In the genomic region with DNA sequence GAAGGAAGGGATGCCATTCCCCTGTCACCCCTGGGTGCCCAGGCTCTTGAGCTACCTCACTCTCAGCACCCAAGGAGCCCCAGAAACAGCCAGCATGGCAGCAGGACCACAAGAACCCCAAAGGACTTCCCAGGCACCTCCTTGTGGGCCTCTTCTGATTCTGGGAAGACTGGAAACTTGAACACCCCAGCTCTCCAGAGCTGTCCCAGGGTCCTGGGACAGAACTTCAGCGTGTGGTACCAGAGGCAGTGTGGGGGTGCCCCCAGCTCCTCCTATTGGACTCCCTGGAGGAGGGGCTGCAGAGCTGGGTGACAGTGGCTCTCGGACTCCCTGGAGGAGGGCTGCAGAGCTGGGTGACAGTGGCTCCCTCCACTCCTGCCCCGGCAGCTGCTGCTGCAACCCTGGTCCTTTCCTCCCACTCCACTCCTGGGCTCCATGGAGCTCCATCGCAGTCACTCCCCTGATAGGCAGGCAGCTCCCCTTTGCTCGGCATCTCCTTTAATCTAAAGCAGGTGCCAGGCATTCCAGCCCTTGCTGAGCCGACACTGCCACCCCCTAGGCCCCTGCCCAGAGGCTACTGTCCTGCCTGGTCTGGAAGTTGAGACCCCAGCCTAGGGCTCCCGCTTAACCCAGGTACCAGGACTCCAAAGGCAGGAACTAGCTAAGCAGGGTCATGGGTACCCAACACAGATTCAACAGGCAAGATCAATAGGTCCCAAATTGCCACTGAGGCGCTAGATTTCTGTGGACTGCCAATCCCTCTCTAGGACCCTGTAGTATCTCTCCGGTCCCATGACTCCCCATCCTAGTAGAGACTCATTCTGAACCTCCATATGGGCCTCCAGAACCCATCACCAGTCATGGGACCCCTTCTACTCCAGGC, we compare ENCODE assay signal across 10 cellular contexts. TPM values are rescaled to one million over a fixed set of nuclear protein-coding genes. Genes with fewer than 3 reads are reported as not detected.
DNase-seq lines count a peak whose midpoint lies in the region; ATAC-seq and TF ChIP-seq lines count a peak whose summit lies in the region.
"Had no signal": no experiment of that assay in that cellular context is flagged by ENCODE, and none has a peak within 500 bp of the region (broad histone marks: within the 10 kb centered on the region; RNA-seq: fewer than 3 reads in every experiment).

No MANE protein-coding gene starts in this region.

- TF ChIP-seq POLR2A in gastroesophageal sphincter (IDR thresholded peaks at IDR 0.05) = no peak
- TF ChIP-seq POLR2A in sigmoid colon (IDR thresholded peaks at IDR 0.05) = no peak

- DNase-seq in EH (ENCODE audit: low read depth) (peak; percentile 34), sigmoid colon (peak; percentile 65)
- DNase-seq in activated CD8-positive, alpha-beta T cell treated with anti-CD3 and anti-CD28 coated beads for 36 hours = no peak
- DNase-seq: RPMI8226 had no signal

- H3K4me1 ChIP-seq in gastroesophageal sphincter = peaks cover 3 to 86% (median 52%) of the 10 kb centered on the region in 3 donors
- H3K4me1 ChIP-seq in sigmoid colon = peaks cover 0 to 82% (median 81%) of the 10 kb centered on the region in 4 donors

- H3K27ac Mint-ChIP-seq in activated CD8-positive, alpha-beta T cell treated with anti-CD3 and anti-CD28 coated beads for 36 hours = peak overlapping the region; percentile 81

- H3K27ac ChIP-seq in gastroesophageal sphincter = peak overlapping the region; percentile 90 to 98 (median 95)
- peak overlapping the region; percentile 95 to 100 (median 100) for H3K27ac ChIP-seq in sigmoid colon

- no peaks in the 10 kb centered on the region for H3K36me3 ChIP-seq in gastroesophageal sphincter
- H3K36me3 ChIP-seq in sigmoid colon = no peaks in the 10 kb centered on the region

- peak overlapping the region; percentile 88 to 94 for H3K4me3 ChIP-seq in gastroesophageal sphincter
- peak overlapping the region; percentile 88 to 98 (median 90) for H3K4me3 ChIP-seq in sigmoid colon

- H3K4me1 Mint-ChIP-seq in activated CD8-positive, alpha-beta T cell treated with anti-CD3 and anti-CD28 coated beads for 36 hours (ENCODE audit: low read depth) = peaks cover 57% of the 10 kb centered on the region

- H3K9me3 ChIP-seq in gastroesophageal sphincter (no peaks in the 10 kb centered on the region), sigmoid colon (no peaks in the 10 kb centered on the region)

- H3K4me3 Mint-ChIP-seq in activated CD8-positive, alpha-beta T cell treated with anti-CD3 and anti-CD28 coated beads for 36 hours = peak overlapping the region; percentile 86

- TF ChIP-seq EP300 in gastroesophageal sphincter (IDR thresholded peaks at IDR 0.05) (no peak), sigmoid colon (IDR thresholded peaks at IDR 0.05) (no peak)

- ATAC-seq in activated CD8-positive, alpha-beta T cell treated with anti-CD3 and anti-CD28 coated beads for 36 hours = no peak
- ATAC-seq in gastroesophageal sphincter = no peak
- ATAC-seq in GM21717 (IDR thresholded peaks at IDR 0.05; ENCODE audit: unreplicated experiment) = no peak
- ATAC-seq in GM18870 (IDR thresholded peaks at IDR 0.05; ENCODE audit: unreplicated experiment) = no peak
- ATAC-seq in HG03354 (IDR thresholded peaks at IDR 0.05; ENCODE audit: poor library complexity, severe bottlenecking, unreplicated experiment) = no peak
- ATAC-seq in GM18519 (IDR thresholded peaks at IDR 0.05; ENCODE audit: low FRiP score, unreplicated experiment) = no peak

- H3K27me3 ChIP-seq in gastroesophageal sphincter = no peaks in the 10 kb centered on the region
- H3K27me3 ChIP-seq in sigmoid colon = no peaks in the 10 kb centered on the region

- no peaks in the 10 kb centered on the region for H3K9me3 Mint-ChIP-seq in activated CD8-positive, alpha-beta T cell treated with anti-CD3 and anti-CD28 coated beads for 36 hours

- CTCF ChIA-PET in activated CD8-positive, alpha-beta T cell treated with anti-CD3 and anti-CD28 coated beads for 36 hours (lab: Charles Lee) = interaction anchor here (0.6 to 1.3 kb wide), 5 partner anchors 21 to 156 kb away, joined by 3 read pairs; no protein-coding TSS in a partner anchor

- H3K27me3 Mint-ChIP-seq in activated CD8-positive, alpha-beta T cell treated with anti-CD3 and anti-CD28 coated beads for 36 hours = no peaks in the 10 kb centered on the region

- intact Hi-C loops in activated CD8-positive, alpha-beta T cell treated with anti-CD3 and anti-CD28 coated beads for 36 hours (cut with micrococcal nuclease) = no loop called here
- intact Hi-C loops in sigmoid colon (cut with DNase I) = no loop called here

- WGBS in gastroesophageal sphincter (ENCODE audit: low coverage in 1 of 2), 2 donors = 14 to 20% methylated on average over 1 of the region's 9 CpGs
- 39 to 52% methylated on average over 9 of the region's 9 CpGs for WGBS in sigmoid colon, 2 donors

- TF ChIP-seq CTCF in activated CD8-positive, alpha-beta T cell treated with anti-CD3 and anti-CD28 coated beads for 36 hours (IDR thresholded peaks at IDR 0.05) = no peak
- TF ChIP-seq CTCF in gastroesophageal sphincter (IDR thresholded peaks at IDR 0.05) (no peak), sigmoid colon (IDR thresholded peaks at IDR 0.05) (no peak)

- H3K36me3 Mint-ChIP-seq in activated CD8-positive, alpha-beta T cell treated with anti-CD3 and anti-CD28 coated beads for 36 hours (ENCODE audit: low read depth) = peaks cover 5% of the 10 kb centered on the region

- POLR2A ChIA-PET in activated CD8-positive, alpha-beta T cell treated with anti-CD3 and anti-CD28 coated beads for 36 hours (lab: Charles Lee) = interaction anchor here (0.9 to 1.7 kb wide), 4 partner anchors 27 to 172 kb away, joined by 3 to 6 read pairs (median 5); a partner anchor contains a TSS

RNA-seq across cellular contexts. Expression of a gene that starts 2.7 kb away (rescaled TPM):
- 10 to 100 TPM; 35.9 to 38.8 TPM for total RNA-seq in activated CD8-positive, alpha-beta T cell treated with anti-CD3 and anti-CD28 coated beads for 36 hours
- 10 to 100 TPM; 24.6 to 66.2 (median 30.8) TPM for total RNA-seq in gastroesophageal sphincter
- 10 to 100 TPM in 3 of 4 donors, 1 to 10 TPM in 1; 7.9 to 46.5 (median 10.8) TPM for total RNA-seq in sigmoid colon
- polyA plus RNA-seq in sigmoid colon = 10 to 100 TPM in 1 of 3 donors, 1 to 10 TPM in 2; 4.8 to 33.2 (median 7.4) TPM

RNA-seq across cellular contexts. Expression of a gene that starts 33.1 kb away (rescaled TPM):
- 1 to 10 TPM; 1.5 to 2.2 TPM for total RNA-seq in activated CD8-positive, alpha-beta T cell treated with anti-CD3 and anti-CD28 coated beads for 36 hours
- total RNA-seq in gastroesophageal sphincter (not detected), sigmoid colon (not detected)
- not detected for polyA plus RNA-seq in sigmoid colon
- total RNA-seq: lung microvascular endothelial cell had no signal

RNA-seq across cellular contexts. Expression of a gene that starts 39.3 kb away (rescaled TPM):
- total RNA-seq in activated CD8-positive, alpha-beta T cell treated with anti-CD3 and anti-CD28 coated beads for 36 hours = under 1 TPM; 0.60 to 0.92 TPM
- total RNA-seq in gastroesophageal sphincter (under 1 TPM in 1 of 4 donors, not detected in 3; 0.08 TPM), sigmoid colon (not detected)
- polyA plus RNA-seq in sigmoid colon = 10 to 100 TPM in 1 of 3 donors, under 1 TPM in 2; under 0.01 to 11.5 (median 0.23) TPM
- total RNA-seq: lung microvascular endothelial cell had no signal

RNA-seq across cellular contexts. Expression of a gene that starts 48.6 kb away (rescaled TPM):
- not detected for total RNA-seq in activated CD8-positive, alpha-beta T cell treated with anti-CD3 and anti-CD28 coated beads for 36 hours
- not detected for total RNA-seq in gastroesophageal sphincter
- not detected for total RNA-seq in sigmoid colon
- polyA plus RNA-seq in sigmoid colon = not detected
- total RNA-seq: lung microvascular endothelial cell had no signal
